ENCODE assay signal across 8 cellular contexts in the genomic region with DNA sequence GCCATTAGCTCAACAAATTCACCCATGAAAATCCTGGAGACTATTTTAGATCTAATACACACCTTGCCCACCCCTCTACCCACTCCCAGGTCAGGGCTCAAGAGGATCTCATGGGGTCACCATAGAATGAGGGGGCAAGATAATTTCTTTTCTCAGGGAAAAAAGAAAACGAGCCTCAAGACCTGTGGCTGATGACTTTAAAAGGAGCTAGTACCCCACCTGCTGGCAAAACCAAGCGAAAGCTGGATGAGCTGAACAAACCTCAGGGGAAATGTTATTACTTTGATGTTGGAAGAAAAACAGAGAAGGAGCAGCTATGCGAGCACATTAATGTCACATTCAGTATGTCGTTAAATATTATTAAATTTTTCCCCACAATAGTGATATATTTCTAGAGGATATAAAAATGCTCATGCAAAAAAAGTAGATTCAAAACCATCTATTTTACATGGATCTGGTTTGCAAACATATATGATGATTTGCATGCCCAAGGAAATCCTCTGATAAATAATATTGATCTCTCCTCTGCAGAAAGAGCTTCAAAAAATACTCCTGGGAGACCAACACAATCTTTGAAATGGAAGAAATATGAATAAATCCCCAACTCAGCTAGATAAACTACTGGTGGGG. TPM values are rescaled to one million over a fixed set of nuclear protein-coding genes. Genes with fewer than 3 reads are reported as not detected.
DNase-seq lines count a peak whose midpoint lies in the region; ATAC-seq and TF ChIP-seq lines count a peak whose summit lies in the region.

No MANE protein-coding gene starts in this region.

- no peak for TF ChIP-seq POLR2A in sigmoid colon (IDR thresholded peaks at IDR 0.05)

- 0 out of 2 replicates have a peak overlapping the region, but pooled peaks have one; percentile 8 for H3K4me2 ChIP-seq in PC-9

- no peaks in the 10 kb centered on the region for H3K27me3 ChIP-seq in PC-9 (ENCODE audit: insufficient read depth, low read depth)
- H3K27me3 ChIP-seq in sigmoid colon: no peaks in the 10 kb centered on the region

- H3K4me1 ChIP-seq in PC-9 (replicated peaks; ENCODE audit: insufficient read depth) (peaks cover 8% of the 10 kb centered on the region; the same call in 1 of the 2 replicates), sigmoid colon (peaks cover 0 to 17% (median 13%) of the 10 kb centered on the region in 4 donors)

- H2AFZ ChIP-seq in PC-9: no peak overlapping the region

- H3K36me3 Mint-ChIP-seq in activated naive CD8-positive, alpha-beta T cell treated with anti-CD3 and anti-CD28 coated beads for 36 hours: no peaks in the 10 kb centered on the region

- peaks cover 1% of the 10 kb centered on the region for H3K4me1 Mint-ChIP-seq in activated naive CD8-positive, alpha-beta T cell treated with anti-CD3 and anti-CD28 coated beads for 36 hours

- intact Hi-C loops in PC-9 (cut with micrococcal nuclease; ENCODE audit: unreplicated experiment) (loop anchor here (1.0 to 5.0 kb wide), 6 partner anchors 40 to 722 kb away; partner anchors contain the start of gene PLD1), left ventricle myocardium superior (cut with micrococcal nuclease) (no loop called here), sigmoid colon (cut with DNase I) (loop anchor here (2.0 kb wide), 1 partner anchor 126 kb away; no protein-coding TSS in a partner anchor)

- no peaks in the 10 kb centered on the region for H3K9me2 ChIP-seq in PC-9 (ENCODE audit: insufficient read depth)

- no peak overlapping the region for H3K27ac Mint-ChIP-seq in activated naive CD8-positive, alpha-beta T cell treated with anti-CD3 and anti-CD28 coated beads for 36 hours

- no TSS peak for BruUV-seq in PC-9 (replicated peaks; lab: Mats Ljungman, UMichigan)

- H3K36me3 ChIP-seq in PC-9 (ENCODE audit: low read depth) (no peaks in the 10 kb centered on the region), sigmoid colon (no peaks in the 10 kb centered on the region)

- H3K4me3 Mint-ChIP-seq in activated naive CD8-positive, alpha-beta T cell treated with anti-CD3 and anti-CD28 coated beads for 36 hours: no peak overlapping the region

- WGBS in sigmoid colon, 2 donors: 2 to 4% methylated on average over 4 of the region's 4 CpGs

- ATAC-seq in left ventricle myocardium superior (peak; percentile 34), GM21737 (IDR thresholded peaks at IDR 0.05; ENCODE audit: unreplicated experiment) (no peak), GM18517 (IDR thresholded peaks at IDR 0.05; ENCODE audit: unreplicated experiment) (no peak)

- H3F3A ChIP-seq in PC-9 (ENCODE audit: insufficient read depth, low read depth): no peaks in the 10 kb centered on the region

- H3K9me3 Mint-ChIP-seq in activated naive CD8-positive, alpha-beta T cell treated with anti-CD3 and anti-CD28 coated beads for 36 hours: no peaks in the 10 kb centered on the region

- TF ChIP-seq CTCF in GM10248 (IDR thresholded peaks at IDR 0.05; ENCODE audit: control extremely low read depth, extremely low read depth, low read depth, missing control alignments): peak; percentile 72
- peak; percentile 89 for TF ChIP-seq CTCF in PC-9 (conservative IDR thresholded peaks at IDR 0.05)
- peak in 3 of 4 experiments; percentile 52 to 67 (median 63) for TF ChIP-seq CTCF in sigmoid colon (IDR thresholded peaks at IDR 0.05)

- TF ChIP-seq EP300 in sigmoid colon (IDR thresholded peaks at IDR 0.05): no peak

- POLR2A ChIA-PET in GM10248 (lab: Yijun Ruan, JAX): no interaction called here
- POLR2A ChIA-PET in PC-9 (lab: Charles Lee; ENCODE audit: unreplicated experiment): interaction anchor here (0.6 to 0.7 kb wide), 3 partner anchors 39 to 903 kb away, joined by 4 to 5 read pairs (median 4); partner anchors contain the start of genes FNDC3B and RPL22L1

- no peaks in the 10 kb centered on the region for H4K20me1 ChIP-seq in PC-9 (ENCODE audit: insufficient read depth)

- H3K4me3 ChIP-seq in PC-9: no peak overlapping the region
- H3K4me3 ChIP-seq in sigmoid colon: no peak overlapping the region

- CTCF ChIA-PET in GM10248 (lab: Yijun Ruan, JAX) (interaction anchor here (0.7 to 3.5 kb wide), 56 partner anchors 9 to 961 kb away, joined by 3 to 39 read pairs (median 6); partner anchors contain the start of gene PLD1), PC-9 (lab: Charles Lee) (interaction anchor here (0.6 to 3.4 kb wide), 23 partner anchors 9 to 811 kb away, joined by 3 to 29 read pairs (median 4); partner anchors contain the start of genes FNDC3B and PLD1)

- H3K79me2 ChIP-seq in PC-9 (ENCODE audit: low read depth): 0 out of 2 replicates have a peak, but pooled peaks cover 4% of the 10 kb centered on the region

- peaks cover 12% of the 10 kb centered on the region for H3K27me3 Mint-ChIP-seq in activated naive CD8-positive, alpha-beta T cell treated with anti-CD3 and anti-CD28 coated beads for 36 hours

- H3K27ac ChIP-seq in PC-9 (no peak overlapping the region), sigmoid colon (peak overlapping the region in 1 of 4 donors; percentile 65)

- peak; percentile 58 for DNase-seq in GM10248 (ENCODE audit: extremely low spot score)
- peak; percentile 57 for DNase-seq in LHCN-M2 (ENCODE audit: low read depth)
- DNase-seq in PC-9: peak; percentile 62 to 64
- peak; percentile 34 for DNase-seq in activated naive CD8-positive, alpha-beta T cell treated with anti-CD3 and anti-CD28 coated beads for 36 hours
- DNase-seq in left ventricle myocardium superior: peak; percentile 49
- peak; percentile 68 for DNase-seq in sigmoid colon

- no peaks in the 10 kb centered on the region for H3K9me3 ChIP-seq in PC-9 (ENCODE audit: insufficient read depth, low read depth)
- no peaks in the 10 kb centered on the region for H3K9me3 ChIP-seq in sigmoid colon

RNA-seq across cellular contexts. Expression of gene PLD1, which starts 37.7 kb away (rescaled TPM):
- 1.1 and 1.5 TPM in 2 replicates for total RNA-seq in LHCN-M2 (2014; rRNA removed)
- polyA plus RNA-seq in LHCN-M2 (2012): 1.1 TPM
- total RNA-seq in PC-9 (2021): 32.5 and 33.3 TPM in 2 replicates
- under 1 TPM; 0.18 to 0.52 TPM for total RNA-seq in activated naive CD8-positive, alpha-beta T cell treated with anti-CD3 and anti-CD28 coated beads for 36 hours
- total RNA-seq in left ventricle myocardium superior: 75.1 TPM
- 10 to 100 TPM in 2 of 4 donors, 1 to 10 TPM in 2; 8.6 to 19.9 (median 10.8) TPM for total RNA-seq in sigmoid colon
- 10 to 100 TPM; 12.2 to 24.3 (median 16.2) TPM for polyA plus RNA-seq in sigmoid colon
